Comparison of ENCODE assay signal across 8 cellular contexts in genomic region chr2:240568678-240569522, GRCh38. TPM values are rescaled to one million over a fixed set of nuclear protein-coding genes. Genes with fewer than 3 reads are reported as not detected.
DNase-seq lines count a peak whose midpoint lies in the region; ATAC-seq and TF ChIP-seq lines count a peak whose summit lies in the region.

No MANE protein-coding gene starts in this region.

- TF ChIP-seq POLR2A in right lobe of liver (IDR thresholded peaks at IDR 0.05) = peak; percentile 44

- no peaks in the 10 kb centered on the region for H3K9me3 Mint-ChIP-seq in stimulated activated effector memory CD8-positive, alpha-beta T cell treated with anti-CD3 and anti-CD28 coated beads, Interleukin-12 subunit alpha, Interleukin-12 subunit beta, amount 100 ng/mL, for 72 hours

- ATAC-seq in GM21423 (IDR thresholded peaks at IDR 0.05; ENCODE audit: unreplicated experiment) = peak; percentile 15
- ATAC-seq in right lobe of liver = peak; percentile 8 to 41 (median 36)
- ATAC-seq in stimulated activated effector memory CD8-positive, alpha-beta T cell treated with anti-CD3 and anti-CD28 coated beads, Interleukin-12 subunit alpha, Interleukin-12 subunit beta, amount 100 ng/mL, for 72 hours = peak; percentile 0

- no peaks in the 10 kb centered on the region for H3K27me3 ChIP-seq in right lobe of liver

- peak overlapping the region; percentile 59 to 76 (median 67) for H3K4me3 ChIP-seq in right lobe of liver

- H3K27ac Mint-ChIP-seq in stimulated activated effector memory CD8-positive, alpha-beta T cell treated with anti-CD3 and anti-CD28 coated beads, Interleukin-12 subunit alpha, Interleukin-12 subunit beta, amount 100 ng/mL, for 72 hours = peak overlapping the region; percentile 56

- TF ChIP-seq CTCF in right lobe of liver (IDR thresholded peaks at IDR 0.05) = no peak

- 4% methylated on average over 5 of the region's 93 CpGs for WGBS in right lobe of liver (ENCODE audit: insufficient coverage, low coverage, low lambda C conversion rate, missing lambda C conversion rate)

- H3K4me1 Mint-ChIP-seq in stimulated activated effector memory CD8-positive, alpha-beta T cell treated with anti-CD3 and anti-CD28 coated beads, Interleukin-12 subunit alpha, Interleukin-12 subunit beta, amount 100 ng/mL, for 72 hours = peaks cover 60% of the 10 kb centered on the region

- H3K9me3 ChIP-seq in right lobe of liver = no peaks in the 10 kb centered on the region

- H3K36me3 ChIP-seq in right lobe of liver = no peaks in the 10 kb centered on the region

- peaks cover 26% of the 10 kb centered on the region for H3K36me3 Mint-ChIP-seq in stimulated activated effector memory CD8-positive, alpha-beta T cell treated with anti-CD3 and anti-CD28 coated beads, Interleukin-12 subunit alpha, Interleukin-12 subunit beta, amount 100 ng/mL, for 72 hours

- intact Hi-C loops in right lobe of liver (cut with DNase I) = no loop called here

- peaks cover 0 to 43% (median 16%) of the 10 kb centered on the region in 4 donors for H3K4me1 ChIP-seq in right lobe of liver

- H3K4me3 Mint-ChIP-seq in stimulated activated effector memory CD8-positive, alpha-beta T cell treated with anti-CD3 and anti-CD28 coated beads, Interleukin-12 subunit alpha, Interleukin-12 subunit beta, amount 100 ng/mL, for 72 hours = peak overlapping the region; percentile 77

- H3K27ac ChIP-seq in right lobe of liver = peak overlapping the region; percentile 26 to 86 (median 51)

- DNase-seq in EH (ENCODE audit: low read depth) (peak; percentile 66), M059J (ENCODE audit: low read depth) (peak; percentile 43), dermis blood vessel endothelial cell (peak; percentile 84), right lobe of liver (peak; percentile 78 to 81 (median 79)), NCI-H1694 (lab: John Stamatoyannopoulos, UW) (no peak)
- DNase-seq in activated CD4-positive, alpha-beta T cell treated with anti-CD3 and anti-CD28 coated beads for 4 hours = peak; percentile 54 to 59
- DNase-seq in stimulated activated effector memory CD8-positive, alpha-beta T cell treated with anti-CD3 and anti-CD28 coated beads, Interleukin-12 subunit alpha, Interleukin-12 subunit beta, amount 100 ng/mL, for 72 hours (ENCODE audit: low spot score in 2 of 2) = no peak

RNA-seq across cellular contexts. Expression of gene RNPEPL1, which starts 0.6 kb away (rescaled TPM):
- total RNA-seq in M059J (2014; rRNA removed; shearing (Covaris generic)) = 4.5 and 18.1 TPM in 2 replicates
- 42.5 and 117 TPM in 2 replicates for total RNA-seq in dermis blood vessel endothelial cell
- 100 to 1,000 TPM in 1 of 6 experiments, 10 to 100 TPM in 5; 24.7 to 105 (median 31.0) TPM for total RNA-seq in right lobe of liver

RNA-seq across cellular contexts. Expression of gene DUSP28, which starts 8.7 kb away (rescaled TPM):
- 3.6 and 4.1 TPM in 2 replicates for total RNA-seq in M059J (2014; rRNA removed; shearing (Covaris generic))
- 1.9 and 2.4 TPM in 2 replicates for total RNA-seq in dermis blood vessel endothelial cell
- total RNA-seq in right lobe of liver = 1 to 10 TPM; 1.3 to 3.5 (median 2.1) TPM

RNA-seq across cellular contexts. Expression of gene ANKMY1, which starts 11.1 kb away (rescaled TPM):
- total RNA-seq in M059J (2014; rRNA removed; shearing (Covaris generic)) = 7.1 and 10.8 TPM in 2 replicates
- total RNA-seq in dermis blood vessel endothelial cell (6.3 and 6.8 TPM in 2 replicates), right lobe of liver (10 to 100 TPM in 1 of 6 experiments, 1 to 10 TPM in 5; 6.6 to 11.0 (median 9.0) TPM)

RNA-seq across cellular contexts. Expression of gene CAPN10, which starts 17.6 kb away (rescaled TPM):
- 3.4 and 11.1 TPM in 2 replicates for total RNA-seq in M059J (2014; rRNA removed; shearing (Covaris generic))
- total RNA-seq in dermis blood vessel endothelial cell (31.0 and 40.8 TPM in 2 replicates), right lobe of liver (10 to 100 TPM in 2 of 6 experiments, 1 to 10 TPM in 4; 7.2 to 13.8 (median 9.1) TPM)

RNA-seq across cellular contexts. Expression of gene GPR35, which starts 56.4 kb away (rescaled TPM):
- 0.17 TPM in 1 of 2 replicates, not detected in the other for total RNA-seq in M059J (2014; rRNA removed; shearing (Covaris generic))
- 0.33 and 0.85 TPM in 2 replicates for total RNA-seq in dermis blood vessel endothelial cell
- 1 to 10 TPM in 2 of 6 experiments, under 1 TPM in 4; 0.11 to 1.2 (median 0.72) TPM for total RNA-seq in right lobe of liver

Comparison
In these comparisons a context has a peak if more than half of its experiments do, and no peak if none do; other contexts are left out.
1. DNase-seq: peak in EH (single experiment), M059J (single experiment), activated CD4-positive, alpha-beta T cell treated with anti-CD3 and anti-CD28 coated beads for 4 hours (2 of 2), dermis blood vessel endothelial cell (single experiment) and right lobe of liver (3 of 3); none in stimulated activated effector memory CD8-positive, alpha-beta T cell treated with anti-CD3 and anti-CD28 coated beads, Interleukin-12 subunit alpha, Interleukin-12 subunit beta, amount 100 ng/mL, for 72 hours (0 of 2) and NCI-H1694 (single experiment).
2. Peak in every context shown above with its lines, with median percentiles within 50 percentile points of each other: ATAC-seq.